In the genomic region with DNA sequence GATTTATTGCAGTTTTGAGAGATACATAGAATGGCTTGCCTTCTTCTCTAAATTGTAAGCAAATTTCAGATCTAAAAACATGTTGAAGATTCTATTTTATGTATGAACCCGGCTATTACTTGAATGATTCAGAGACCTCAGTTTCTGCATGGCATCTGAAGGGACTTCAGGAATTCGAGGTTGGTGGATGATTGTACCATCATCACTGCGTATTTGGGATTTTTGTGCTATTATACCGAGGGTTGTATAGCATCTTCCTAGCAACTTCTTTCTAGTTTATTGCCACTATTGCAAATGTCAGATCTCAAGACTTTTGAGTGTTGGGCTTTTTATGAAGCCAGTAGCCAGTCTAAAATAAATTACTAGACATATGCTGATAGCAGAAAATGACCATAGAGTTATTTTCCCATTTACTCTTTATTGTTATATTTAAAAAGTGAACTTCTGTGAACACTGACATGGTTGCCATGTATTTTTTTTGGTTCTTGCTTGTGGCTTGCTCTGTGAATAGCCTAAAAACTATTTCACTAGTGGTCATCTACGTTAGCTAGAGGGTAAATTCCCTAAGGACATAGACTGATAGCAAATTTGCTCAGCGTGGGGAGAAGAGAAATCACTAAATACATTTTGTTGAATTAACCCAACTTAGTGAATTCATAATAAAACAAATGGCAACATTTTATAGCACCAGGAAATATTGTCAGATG, we compare ENCODE assay signal across 19 cellular contexts.
"Had no signal": no experiment of that assay in that cellular context is flagged by ENCODE, and none has a peak within 500 bp of the region (broad histone marks: within the 10 kb centered on the region; RNA-seq: fewer than 3 reads in every experiment).

No MANE protein-coding gene starts in this region.

- DNase-seq: activated B cell treated with CpG ODN at 0.5 μM for 24 hours; activated CD4-positive, alpha-beta T cell treated with anti-CD3 and anti-CD28 coated beads for 48 hours; activated CD8-positive, alpha-beta T cell treated with anti-CD3 and anti-CD28 coated beads for 36 hours; activated effector memory CD4-positive, alpha-beta T cell treated with Interleukin-2 at 50 U/mL for 16 hours; activated T-cell treated with anti-CD3 and anti-CD28 coated beads, Interleukin-2, amount 50 U/mL, for 4 hours; effector memory CD4-positive, alpha-beta T cell; left colon; midbrain; naive B cell; pancreas; sigmoid colon; T-helper 2 cell; tibial artery had no signal

- H2AFZ ChIP-seq: neural progenitor cell had no signal

- H3K4me1 ChIP-seq: pancreas, vagina had no signal

- H3K4me3 ChIP-seq: gastroesophageal sphincter, lung, neural progenitor cell, pancreas, sigmoid colon, tibial artery, vagina had no signal

- H3K9me3 ChIP-seq: gastroesophageal sphincter, pancreas, sigmoid colon, tibial artery, vagina had no signal

- H3K9ac ChIP-seq: neural progenitor cell had no signal

- H3K27me3 ChIP-seq: gastroesophageal sphincter, neural progenitor cell, sigmoid colon, tibial artery, vagina had no signal

- H3K36me3 ChIP-seq: gastroesophageal sphincter, neural progenitor cell, pancreas, sigmoid colon, tibial artery, vagina had no signal

- ATAC-seq: activated CD8-positive, alpha-beta T cell treated with anti-CD3 and anti-CD28 coated beads for 36 hours; activated naive CD4-positive, alpha-beta T cell treated with anti-CD3 and anti-CD28 coated beads, Interleukin-2, amount 50 U/mL, for 72 hours; activated T-cell treated with anti-CD3 and anti-CD28 coated beads, Interleukin-2, amount 50 U/mL, for 4 hours; gastroesophageal sphincter; left colon; pancreas; stimulated activated memory B cell treated with anti-CD40 and anti-IgM and Interleukin-4, amounts not matched to agents 10 μg/mL and 1 μg/mL and 100 μg/mL, for 72 hours had no signal

- H3K27ac ChIP-seq: gastroesophageal sphincter, neural progenitor cell, pancreas, sigmoid colon, tibial artery, vagina had no signal

- H3K4me2 ChIP-seq: neural progenitor cell had no signal
